1 cellular context compared by ENCODE assay signal in genomic region chr5:76684756-76685594, GRCh38.
TF ChIP-seq lines count a peak whose summit lies in the region.

No MANE protein-coding gene starts in this region.

TF ChIP-seq in HCT116, 20 proteins besides CTCF, POLR2A, EP300 and RAD21:
- no peak for TF ChIP-seq ZBTB33 (IDR thresholded peaks at IDR 0.05; ENCODE audit: extremely low read depth, insufficient replicate concordance, low read length)
- TF ChIP-seq POLR2AphosphoS5 (IDR thresholded peaks at IDR 0.05; ENCODE audit: low read depth, low read length): no peak
- no peak for TF ChIP-seq TCF7L2 (IDR thresholded peaks at IDR 0.05; ENCODE audit: borderline replicate concordance, extremely low read depth, insufficient read depth, insufficient read length)
- no peak for TF ChIP-seq ATF3 (IDR thresholded peaks at IDR 0.05)
- no peak for TF ChIP-seq REST (IDR thresholded peaks at IDR 0.05; ENCODE audit: low read depth)
- no peak for TF ChIP-seq JUND (IDR thresholded peaks at IDR 0.05)
- no peak for TF ChIP-seq ZNF274 (IDR thresholded peaks at IDR 0.05; ENCODE audit: low read depth, low read length)
- no peak for TF ChIP-seq EZH2phosphoT487 (IDR thresholded peaks at IDR 0.05; ENCODE audit: borderline replicate concordance)
- no peak for TF ChIP-seq YY1 (IDR thresholded peaks at IDR 0.05; ENCODE audit: extremely low read depth, insufficient replicate concordance, low read depth, low read length)
- no peak for TF ChIP-seq FOSL1 (IDR thresholded peaks at IDR 0.05; ENCODE audit: low read depth)
- no peak for TF ChIP-seq SRF (IDR thresholded peaks at IDR 0.05; ENCODE audit: low read depth)
- no peak for TF ChIP-seq SIN3A (IDR thresholded peaks at IDR 0.05; ENCODE audit: low read depth)
- TF ChIP-seq SP1 (IDR thresholded peaks at IDR 0.05; ENCODE audit: low read depth): no peak
TF ChIP-seq in HCT116: peak in this region for 0.
